1 cellular context compared by ENCODE assay signal in the genomic region with DNA sequence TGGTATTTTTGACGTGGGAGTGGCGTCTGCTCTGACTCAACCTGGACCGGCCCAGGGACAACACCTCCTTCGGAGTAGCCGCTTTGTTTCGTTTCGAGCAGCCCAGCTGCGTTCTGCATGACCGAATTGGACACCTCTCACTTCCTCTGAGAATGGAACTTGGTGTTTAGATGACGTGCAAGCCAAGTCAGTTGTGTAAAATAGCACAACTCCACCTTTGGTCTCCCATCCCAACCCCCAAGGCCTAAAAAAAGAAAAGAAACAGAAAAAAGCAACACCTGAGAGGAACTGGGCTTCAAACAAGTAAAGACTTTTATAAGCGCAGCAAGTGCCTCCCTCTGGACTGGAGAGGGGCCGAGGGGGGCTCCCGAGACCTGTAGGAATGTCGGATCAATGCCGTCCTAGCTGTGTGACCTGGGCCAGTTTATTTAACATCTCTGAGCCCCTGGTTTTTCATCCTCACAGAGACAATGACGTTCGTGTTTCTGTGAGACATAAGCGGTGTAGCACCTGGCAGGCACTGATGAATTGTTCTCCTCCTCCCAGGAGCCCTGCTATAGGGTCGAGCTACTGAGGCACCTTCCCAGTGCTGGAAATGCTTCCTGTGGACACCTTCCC.
TF ChIP-seq lines count a peak whose summit lies in the region.

No MANE protein-coding gene starts in this region.

TF ChIP-seq in SK-N-SH, 30 proteins besides CTCF, POLR2A, EP300 and RAD21 (continued from another document):
- TF ChIP-seq, protein P1, sequence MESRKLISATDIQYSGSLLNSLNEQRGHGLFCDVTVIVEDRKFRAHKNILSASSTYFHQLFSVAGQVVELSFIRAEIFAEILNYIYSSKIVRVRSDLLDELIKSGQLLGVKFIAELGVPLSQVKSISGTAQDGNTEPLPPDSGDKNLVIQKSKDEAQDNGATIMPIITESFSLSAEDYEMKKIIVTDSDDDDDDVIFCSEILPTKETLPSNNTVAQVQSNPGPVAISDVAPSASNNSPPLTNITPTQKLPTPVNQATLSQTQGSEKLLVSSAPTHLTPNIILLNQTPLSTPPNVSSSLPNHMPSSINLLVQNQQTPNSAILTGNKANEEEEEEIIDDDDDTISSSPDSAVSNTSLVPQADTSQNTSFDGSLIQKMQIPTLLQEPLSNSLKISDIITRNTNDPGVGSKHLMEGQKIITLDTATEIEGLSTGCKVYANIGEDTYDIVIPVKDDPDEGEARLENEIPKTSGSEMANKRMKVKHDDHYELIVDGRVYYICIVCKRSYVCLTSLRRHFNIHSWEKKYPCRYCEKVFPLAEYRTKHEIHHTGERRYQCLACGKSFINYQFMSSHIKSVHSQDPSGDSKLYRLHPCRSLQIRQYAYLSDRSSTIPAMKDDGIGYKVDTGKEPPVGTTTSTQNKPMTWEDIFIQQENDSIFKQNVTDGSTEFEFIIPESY (IDR thresholded peaks at IDR 0.05; ENCODE audit: borderline replicate concordance, low read depth): no peak
